8 cellular contexts compared by ENCODE assay signal in the genomic region with DNA sequence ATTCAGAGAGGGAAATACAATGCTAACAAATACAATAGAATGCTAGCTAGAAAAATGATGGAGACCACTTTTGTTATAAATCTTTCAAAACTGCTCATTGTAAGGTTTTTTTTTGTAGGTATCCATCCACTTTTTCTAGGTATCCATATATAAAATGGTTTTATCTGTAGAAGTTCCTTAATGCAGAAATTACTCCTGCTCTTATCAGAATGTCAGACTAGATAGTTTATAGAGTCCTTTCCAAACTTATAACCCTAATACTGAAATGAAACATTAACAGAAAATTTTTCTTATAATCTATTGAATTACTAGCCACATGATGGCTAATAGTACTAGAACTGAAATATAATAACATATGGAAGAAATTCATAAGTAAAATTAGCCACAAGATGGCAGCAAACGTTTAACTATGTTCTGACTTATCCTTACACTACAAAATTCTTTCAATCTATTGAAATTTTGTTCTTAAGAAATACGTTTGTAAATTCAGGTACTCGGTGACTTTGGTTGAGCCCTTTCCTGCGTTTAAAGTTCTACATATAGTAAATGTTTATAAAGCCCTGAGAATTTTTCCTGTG. TPM values are rescaled to one million over a fixed set of nuclear protein-coding genes. Genes with fewer than 3 reads are reported as not detected.
DNase-seq lines count a peak whose midpoint lies in the region; ATAC-seq, FAIRE-seq and TF ChIP-seq lines count a peak whose summit lies in the region.

No MANE protein-coding gene starts in this region.

- intact Hi-C loops in left ventricle myocardium inferior (cut with micrococcal nuclease) (no loop called here), left cardiac atrium (cut with DNase I) (loop anchor here in 1 of 2 donors (10.0 kb wide), 1 partner anchor 746 kb away; no protein-coding TSS in a partner anchor), HepG2 (cut with micrococcal nuclease; ENCODE audit: unreplicated experiment) (loop anchor here (2.0 to 5.0 kb wide), 2 partner anchors 238 to 743 kb away; no protein-coding TSS in a partner anchor)
- intact Hi-C loops in activated naive CD4-positive, alpha-beta T cell treated with anti-CD3 and anti-CD28 coated beads for 36 hours (cut with micrococcal nuclease) = no loop called here

- no peaks in the 10 kb centered on the region for H3K79me1 ChIP-seq in neuronal stem cell (ENCODE audit: low read depth, low read length)

- WGBS in HepG2 (ENCODE audit: low lambda C conversion rate) = 72% methylated on average over 4 of the region's 4 CpGs
- no CpG with 5 or more reads among the region's 4 CpGs for WGBS in neuronal stem cell (ENCODE audit: extremely low coverage in 2 of 2, insufficient read length in 2 of 2, insufficient replicate concordance in 1 of 2), 2 donors

- 0 out of 2 replicates have a peak, but pooled peaks cover 4% of the 10 kb centered on the region for H4K20me1 ChIP-seq in HepG2 (ENCODE audit: insufficient read depth, low read length)

- H3K36me3 Mint-ChIP-seq in WTC11 = peaks cover 21% of the 10 kb centered on the region
- peaks cover 8% of the 10 kb centered on the region for H3K36me3 Mint-ChIP-seq in activated naive CD4-positive, alpha-beta T cell treated with anti-CD3 and anti-CD28 coated beads for 36 hours (ENCODE audit: low read depth)

- H3K14ac ChIP-seq in neuronal stem cell (ENCODE audit: low read length) = no peak overlapping the region

- TF ChIP-seq EP300 in HepG2 (IDR thresholded peaks at IDR 0.05; ENCODE audit: low read depth in 2 of 2, low read length in 2 of 2) = no peak
- no peak for TF ChIP-seq EP300 in HepG2 (CRISPR knock-in tag; IDR thresholded peaks at IDR 0.05; ENCODE audit: borderline replicate concordance)

- TF ChIP-seq RAD21 in HepG2 (CRISPR knock-in tag; IDR thresholded peaks at IDR 0.05) = no peak

- no peak overlapping the region for H3K4me3 Mint-ChIP-seq in WTC11
- H3K4me3 Mint-ChIP-seq in activated naive CD4-positive, alpha-beta T cell treated with anti-CD3 and anti-CD28 coated beads for 36 hours = no peak overlapping the region

- no peaks in the 10 kb centered on the region for H3K27me3 Mint-ChIP-seq in WTC11 (ENCODE audit: low read depth)
- H3K27me3 Mint-ChIP-seq in activated naive CD4-positive, alpha-beta T cell treated with anti-CD3 and anti-CD28 coated beads for 36 hours (ENCODE audit: low read depth) = no peaks in the 10 kb centered on the region

- POLR2A ChIA-PET in WTC11 (lab: Charles Lee) (no interaction called here), HepG2 (lab: Yijun Ruan, JAX) (no interaction called here)

- H3K18ac ChIP-seq in neuronal stem cell (ENCODE audit: low read length) = no peak overlapping the region

- H3K4me1 ChIP-seq in left ventricle myocardium inferior = peaks cover under 1% of the 10 kb centered on the region
- H3K4me1 ChIP-seq in HepG2 (ENCODE audit: insufficient read depth, low read length) = peaks cover 7% of the 10 kb centered on the region; the same call in 1 of the 2 replicates
- no peaks in the 10 kb centered on the region for H3K4me1 ChIP-seq in neuronal stem cell (ENCODE audit: control insufficient read depth in 2 of 2, insufficient read depth in 1 of 2, low read depth in 1 of 2, low read length in 2 of 2)

- no peak overlapping the region for H4K8ac ChIP-seq in neuronal stem cell (ENCODE audit: low read depth, low read length)

- H3K23ac ChIP-seq in neuronal stem cell (ENCODE audit: low read depth, low read length, poor library complexity) = no peak overlapping the region

- DNase-seq in left ventricle myocardium inferior (no peak), left cardiac atrium (no peak), NCI-H1092 treated with DMSO at 0.1 percent for 48 hours (lab: John Stamatoyannopoulos, UW) (peak; percentile 35), WTC11 (ENCODE audit: low spot score) (no peak), HepG2 (ENCODE audit: low spot score) (peak; percentile 7), cortex of kidney (lab: John Stamatoyannopoulos, UW) (no peak), neuronal stem cell (ENCODE audit: low spot score) (no peak)
- DNase-seq in activated naive CD4-positive, alpha-beta T cell treated with anti-CD3 and anti-CD28 coated beads for 36 hours = no peak

- no peak overlapping the region for H2BK5ac ChIP-seq in neuronal stem cell (ENCODE audit: low read length)

- H2BK15ac ChIP-seq in neuronal stem cell (ENCODE audit: low read length) = no peak overlapping the region

- no peak overlapping the region for H3K4me2 ChIP-seq in HepG2 (ENCODE audit: low read depth, low read length)
- H3K4me2 ChIP-seq in neuronal stem cell (ENCODE audit: insufficient read depth, low read length, poor library complexity, severe bottlenecking) = no peak overlapping the region

- H3K36me3 ChIP-seq in left ventricle myocardium inferior (peaks cover 10% of the 10 kb centered on the region), HepG2 (replicated peaks in 1 of 2; ENCODE audit: control insufficient read depth in 1 of 2, insufficient read depth in 2 of 2, low read length in 2 of 2) (peaks cover 3 to 33% of the 10 kb centered on the region in 2 experiments; a peak in 4 of 5 replicates), neuronal stem cell (replicated peaks in 1 of 2; ENCODE audit: control insufficient read depth in 2 of 2, insufficient read depth in 2 of 2, low read length in 2 of 2) (peaks cover 9 to 100% of the 10 kb centered on the region in 2 donors)

- H2AFZ ChIP-seq in HepG2 (ENCODE audit: low read length) (no peak overlapping the region), neuronal stem cell (ENCODE audit: low read length) (no peak overlapping the region)

- H3K27ac ChIP-seq in left ventricle myocardium inferior (replicated peaks) = no peak overlapping the region
- H3K27ac ChIP-seq in HepG2 (ENCODE audit: extremely low read length, insufficient read depth, low read length) = no peak overlapping the region
- no peak overlapping the region for H3K27ac ChIP-seq in neuronal stem cell (replicated peaks; ENCODE audit: low read length)

- H3K9ac ChIP-seq in HepG2 (ENCODE audit: insufficient read depth, low read depth, low read length) (no peak overlapping the region), neuronal stem cell (ENCODE audit: low read depth, low read length, poor library complexity) (no peak overlapping the region)

- no peaks in the 10 kb centered on the region for H3K4me1 Mint-ChIP-seq in WTC11
- H3K4me1 Mint-ChIP-seq in activated naive CD4-positive, alpha-beta T cell treated with anti-CD3 and anti-CD28 coated beads for 36 hours (ENCODE audit: low read depth) = peaks cover 1% of the 10 kb centered on the region

- ATAC-seq in left cardiac atrium (no peak), WTC11 (no peak), HepG2 (no peak)

- no TSS peak for BruUV-seq in HepG2 (replicated peaks; lab: Mats Ljungman, UMichigan)

- H3K4me3 ChIP-seq in left ventricle myocardium inferior (no peak overlapping the region), HepG2 (replicated peaks in 1 of 3; ENCODE audit: insufficient read depth in 1 of 3, low read depth in 2 of 3, low read length in 3 of 3) (no peak overlapping the region), neuronal stem cell (ENCODE audit: low read length in 2 of 2) (no peak overlapping the region)

- in situ Hi-C loops in HepG2 (cut with HindIII; ENCODE audit: extremely low pct_ligation_motif_present, low pct_unique_long_range_greater_than_20kb) = no loop called here

- FAIRE-seq in HepG2 (lab: Jason Lieb, UNC) = no peak

- no peak overlapping the region for H2BK12ac ChIP-seq in neuronal stem cell (ENCODE audit: low read length)

- H2AK5ac ChIP-seq in neuronal stem cell (ENCODE audit: low read depth, low read length) = no peak overlapping the region

- no peak overlapping the region for H3K4ac ChIP-seq in neuronal stem cell (ENCODE audit: low read length)

- H3K79me2 ChIP-seq in HepG2 (ENCODE audit: insufficient read depth, low read length) = no peaks in the 10 kb centered on the region

- H4K91ac ChIP-seq in neuronal stem cell (ENCODE audit: low read depth, low read length, poor library complexity) = no peak overlapping the region

- TF ChIP-seq POLR2A in HepG2 (IDR thresholded peaks at IDR 0.05; ENCODE audit: insufficient read depth in 1 of 2, low read depth in 2 of 2, low read length in 2 of 2) = no peak

- H3K9me3 Mint-ChIP-seq in WTC11 = no peaks in the 10 kb centered on the region
- no peaks in the 10 kb centered on the region for H3K9me3 Mint-ChIP-seq in activated naive CD4-positive, alpha-beta T cell treated with anti-CD3 and anti-CD28 coated beads for 36 hours

- no peaks in the 10 kb centered on the region for H3K9me3 ChIP-seq in left ventricle myocardium inferior (replicated peaks)
- no peaks in the 10 kb centered on the region for H3K9me3 ChIP-seq in HepG2 (ENCODE audit: low read length)
- H3K9me3 ChIP-seq in neuronal stem cell (replicated peaks in 1 of 2; ENCODE audit: control insufficient read depth in 2 of 2, insufficient read depth in 1 of 2, low read depth in 1 of 2, low read length in 2 of 2) = peaks cover 0 to 9% of the 10 kb centered on the region in 2 donors

- TF ChIP-seq CTCF in left ventricle myocardium inferior (IDR thresholded peaks at IDR 0.05; ENCODE audit: borderline replicate concordance) (peak; percentile 54), WTC11 (IDR thresholded peaks at IDR 0.05) (0 out of 2 replicates have a peak, but pooled peaks have one; percentile 16), HepG2 (CRISPR knock-in tag; IDR thresholded peaks at IDR 0.05) (peak; percentile 20; the same call in 1 of the 2 replicates)

- CTCF ChIA-PET in WTC11 (lab: Charles Lee) = no interaction called here
- CTCF ChIA-PET in HepG2 (lab: Yijun Ruan, JAX; ENCODE audit: low intra/inter-chr PET ratio, low total read pairs) = no interaction called here
- CTCF ChIA-PET in activated naive CD4-positive, alpha-beta T cell treated with anti-CD3 and anti-CD28 coated beads for 36 hours (lab: Charles Lee) = interaction anchor here (0.6 to 0.7 kb wide), 2 partner anchors 19 to 502 kb away, joined by 3 read pairs; no protein-coding TSS in a partner anchor

- H3K27me3 ChIP-seq in left ventricle myocardium inferior (ENCODE audit: low read depth) (no peaks in the 10 kb centered on the region), HepG2 (ENCODE audit: control insufficient read depth in 1 of 2, insufficient read depth in 2 of 2, low read length in 2 of 2) (no peaks in the 10 kb centered on the region), neuronal stem cell (ENCODE audit: control insufficient read depth in 3 of 3, insufficient read depth in 3 of 3, low read depth in 1 of 3, low read length in 3 of 3) (no peaks in the 10 kb centered on the region)

- no peak overlapping the region for H3K27ac Mint-ChIP-seq in WTC11
- H3K27ac Mint-ChIP-seq in activated naive CD4-positive, alpha-beta T cell treated with anti-CD3 and anti-CD28 coated beads for 36 hours = no peak overlapping the region

- no peak overlapping the region for H2BK120ac ChIP-seq in neuronal stem cell (ENCODE audit: low read depth, low read length)

RNA-seq across cellular contexts. Expression of a gene that starts 58.5 kb away (rescaled TPM):
- total RNA-seq in left ventricle myocardium inferior = 4.8 TPM
- total RNA-seq in left cardiac atrium = 1 to 10 TPM; 5.6 to 5.8 TPM
- 80.9 to 97.7 TPM (median 84.3 TPM) in 3 replicates for total RNA-seq in WTC11 (2021)
- total RNA-seq in HepG2 (2016; rRNA removed; fragmentation: Illumina TruSeq; extraction: Trizol) = 52.0 and 84.4 TPM in 2 replicates
- total RNA-seq in HepG2 (2016; cell fraction: cytosol; rRNA removed; fragmentation: Illumina TruSeq; extraction: Trizol; ENCODE audit: low read depth) = 13.0 and 15.7 TPM in 2 replicates
- total RNA-seq in HepG2 (2016; cell fraction: insoluble cytoplasmic fraction; rRNA removed; fragmentation: Illumina TruSeq; extraction: Trizol) = 49.7 and 86.5 TPM in 2 replicates
- total RNA-seq in HepG2 (2016; cell fraction: membrane; rRNA removed; fragmentation: Illumina TruSeq; extraction: Trizol) = 18.7 and 24.3 TPM in 2 replicates
- 49.9 and 53.3 TPM in 2 replicates for total RNA-seq in HepG2 (2016; cell fraction: nucleus; rRNA removed; fragmentation: Illumina TruSeq; extraction: Trizol)
- polyA plus RNA-seq in HepG2 (2011; rRNA removed) = 12.0 and 21.6 TPM in 2 replicates
- 7.6 and 8.1 TPM in 2 replicates for polyA plus RNA-seq in HepG2 (2011; cell fraction: cytosol; rRNA removed)
- polyA plus RNA-seq in HepG2 (2011; cell fraction: nucleus; rRNA removed) = 8.0 and 12.7 TPM in 2 replicates
- polyA plus RNA-seq in HepG2 (2012) = 13.7 and 20.1 TPM in 2 replicates
- polyA plus RNA-seq in HepG2 (2016; cell fraction: cytosol; fragmentation: Illumina TruSeq; extraction: Trizol; ENCODE audit: low read depth) = 1.9 and 2.3 TPM in 2 replicates
- 52.4 and 55.8 TPM in 2 replicates for polyA plus RNA-seq in HepG2 (2016; cell fraction: insoluble cytoplasmic fraction; fragmentation: Illumina TruSeq; extraction: Trizol; ENCODE audit: low read depth)
- 8.1 and 8.4 TPM in 2 replicates for polyA plus RNA-seq in HepG2 (2016; cell fraction: membrane; fragmentation: Illumina TruSeq; extraction: Trizol; ENCODE audit: low read depth)
- polyA plus RNA-seq in HepG2 (2016; cell fraction: nucleus; fragmentation: Illumina TruSeq; extraction: Trizol; ENCODE audit: insufficient read depth, low read depth) = 39.5 and 39.6 TPM in 2 replicates
- 14.3 and 86.9 TPM in 2 replicates for polyA minus RNA-seq in HepG2 (2011; rRNA and poly(A)+ RNA removed; ENCODE audit: low replicate concordance)
- polyA minus RNA-seq in HepG2 (2011; cell fraction: cytosol; rRNA and poly(A)+ RNA removed) = 19.0 and 34.2 TPM in 2 replicates
- polyA minus RNA-seq in HepG2 (2011; cell fraction: nucleus; rRNA and poly(A)+ RNA removed) = 60.0 and 83.7 TPM in 2 replicates
- 89.2 TPM for polyA plus RNA-seq in neuronal stem cell (2013, experiment 1 of 2)
- polyA plus RNA-seq in neuronal stem cell (2013, experiment 2 of 2) = 86.2 TPM
- 10 to 100 TPM; 55.3 to 59.4 TPM for total RNA-seq in activated naive CD4-positive, alpha-beta T cell treated with anti-CD3 and anti-CD28 coated beads for 36 hours

Comparison
In these comparisons a context has a peak if more than half of its experiments do, and no peak if none do; other contexts are left out.
1. DNase-seq: peak in NCI-H1092 treated with DMSO at 0.1 percent for 48 hours (single experiment) and HepG2 (single experiment); none in left ventricle myocardium inferior (single experiment), left cardiac atrium (single experiment), WTC11 (single experiment), cortex of kidney (single experiment), neuronal stem cell (single experiment) and activated naive CD4-positive, alpha-beta T cell treated with anti-CD3 and anti-CD28 coated beads for 36 hours (single experiment).
2. Peak in every context shown above with its lines, with median percentiles within 50 percentile points of each other: CTCF ChIP-seq.